9 cellular contexts compared by ENCODE assay signal in the genomic region with DNA sequence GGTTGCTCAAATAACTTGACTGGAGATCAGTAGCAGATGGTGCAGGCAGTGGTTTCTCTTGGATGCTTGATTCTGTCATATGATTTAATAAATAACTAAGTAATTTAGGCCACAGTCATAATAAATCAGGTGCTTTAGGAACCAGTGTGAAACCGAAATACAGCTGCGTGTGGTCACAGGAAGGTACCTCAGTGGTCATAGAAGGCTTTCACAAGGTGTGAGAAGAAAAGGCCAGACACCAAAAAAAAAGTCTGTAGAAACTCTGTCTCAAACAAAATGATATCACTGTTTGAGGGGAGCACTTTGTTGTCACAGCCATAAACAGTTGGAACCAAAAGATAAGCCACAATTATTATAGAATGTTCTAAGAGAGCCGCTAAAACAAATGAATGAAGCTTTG. TPM values are rescaled to one million over a fixed set of nuclear protein-coding genes. Genes with fewer than 3 reads are reported as not detected.
A peak's percentile ranks its signal among the peaks of the same experiment; 100 is the strongest.
DNase-seq lines count a peak whose midpoint lies in the region; ATAC-seq and TF ChIP-seq lines count a peak whose summit lies in the region.
"Had no signal": no experiment of that assay in that cellular context is flagged by ENCODE, and none has a peak within 500 bp of the region (broad histone marks: within the 10 kb centered on the region; RNA-seq: fewer than 3 reads in every experiment).

No MANE protein-coding gene starts in this region.

- peak; percentile 99 for ATAC-seq in HG02798 (IDR thresholded peaks at IDR 0.05; ENCODE audit: poor library complexity, unreplicated experiment)

- H3F3A ChIP-seq in Loucy (ENCODE audit: low read depth), result peaks cover 13% of the 10 kb centered on the region

- no peaks in the 10 kb centered on the region for H4K20me1 ChIP-seq in Loucy (ENCODE audit: insufficient read depth, low read length, poor library complexity, severe bottlenecking)

- intact Hi-C loops in thyroid gland (cut with DNase I), result no loop called here

- WGBS in thyroid gland, 2 donors, result 83 to 87% methylated on average over 3 of the region's 3 CpGs

- no peak for TF ChIP-seq POLR2A in thyroid gland (IDR thresholded peaks at IDR 0.05)

- H3K79me2 ChIP-seq in Loucy (ENCODE audit: insufficient read depth, low read length), result no peaks in the 10 kb centered on the region

- peaks cover 53% of the 10 kb centered on the region for H3K4me1 ChIP-seq in Loucy (ENCODE audit: insufficient read depth, low read length, poor library complexity, severe bottlenecking)
- H3K4me1 ChIP-seq in thyroid gland, result peaks cover 11 to 13% of the 10 kb centered on the region in 2 donors

- H3K4me3 ChIP-seq in Loucy (ENCODE audit: low read length, poor library complexity, severe bottlenecking) (no peak overlapping the region), thyroid gland (replicated peaks in 1 of 3) (no peak overlapping the region)
- H3K4me3 ChIP-seq: adrenal gland had no signal

- peak overlapping the region; percentile 23 for H3K4me2 ChIP-seq in Loucy (ENCODE audit: low read depth, low read length, poor library complexity, severe bottlenecking)

- TF ChIP-seq CTCF in Loucy (conservative IDR thresholded peaks at IDR 0.05; ENCODE audit: low read length) (no peak), thyroid gland (IDR thresholded peaks at IDR 0.05) (no peak)

- H3K27me3 ChIP-seq in Loucy (ENCODE audit: insufficient read depth, low read length, poor library complexity, severe bottlenecking) (no peaks in the 10 kb centered on the region), thyroid gland (no peaks in the 10 kb centered on the region)
- H3K27me3 ChIP-seq: adrenal gland had no signal

- no peak overlapping the region for H3K9ac ChIP-seq in Loucy (ENCODE audit: low read depth, low read length, poor library complexity, severe bottlenecking)

- H3K36me3 ChIP-seq in Loucy (ENCODE audit: insufficient read depth, low read length), result no peaks in the 10 kb centered on the region
- no peaks in the 10 kb centered on the region for H3K36me3 ChIP-seq in thyroid gland
- H3K36me3 ChIP-seq: adrenal gland had no signal

- H3K9me3 ChIP-seq in Loucy (ENCODE audit: insufficient read depth, low read depth, low read length) (no peaks in the 10 kb centered on the region), thyroid gland (no peaks in the 10 kb centered on the region)
- H3K9me3 ChIP-seq: adrenal gland had no signal

- peak overlapping the region; percentile 9; the same call in 1 of the 2 replicates for H2AFZ ChIP-seq in Loucy (ENCODE audit: low read length)

- H3K27ac ChIP-seq in thyroid gland, result peak overlapping the region in 1 of 3 donors; percentile 67
- H3K27ac ChIP-seq: adrenal gland had no signal

- DNase-seq in GM19240 (ENCODE audit: insufficient read length, low spot score), result peak; percentile 23
- peak; percentile 39 for DNase-seq in pons (ENCODE audit: low spot score)
- no peak for DNase-seq in cortex of kidney (lab: John Stamatoyannopoulos, UW)
- DNase-seq in thyroid gland, result no peak
- no peak for DNase-seq in NCI-H1092 (lab: John Stamatoyannopoulos, UW)
- no peak for DNase-seq in activated gamma-delta T cell (lab: John Stamatoyannopoulos, UW)
- DNase-seq: adrenal gland had no signal

- no peaks in the 10 kb centered on the region for H3K9me2 ChIP-seq in Loucy (replicated peaks; ENCODE audit: low read depth, low read length)

RNA-seq across cellular contexts. Expression of gene ARMC2, which starts 56.5 kb away (rescaled TPM):
- total RNA-seq in thyroid gland, result 1 to 10 TPM; 5.2 to 9.3 (median 6.9) TPM

Comparison
In these comparisons a context has a peak if more than half of its experiments do, and no peak if none do; other contexts are left out.
1. DNase-seq: peak in GM19240 (single experiment) and pons (single experiment); none in cortex of kidney (single experiment), thyroid gland (0 of 2), NCI-H1092 (single experiment) and activated gamma-delta T cell (single experiment).